In the genomic region with DNA sequence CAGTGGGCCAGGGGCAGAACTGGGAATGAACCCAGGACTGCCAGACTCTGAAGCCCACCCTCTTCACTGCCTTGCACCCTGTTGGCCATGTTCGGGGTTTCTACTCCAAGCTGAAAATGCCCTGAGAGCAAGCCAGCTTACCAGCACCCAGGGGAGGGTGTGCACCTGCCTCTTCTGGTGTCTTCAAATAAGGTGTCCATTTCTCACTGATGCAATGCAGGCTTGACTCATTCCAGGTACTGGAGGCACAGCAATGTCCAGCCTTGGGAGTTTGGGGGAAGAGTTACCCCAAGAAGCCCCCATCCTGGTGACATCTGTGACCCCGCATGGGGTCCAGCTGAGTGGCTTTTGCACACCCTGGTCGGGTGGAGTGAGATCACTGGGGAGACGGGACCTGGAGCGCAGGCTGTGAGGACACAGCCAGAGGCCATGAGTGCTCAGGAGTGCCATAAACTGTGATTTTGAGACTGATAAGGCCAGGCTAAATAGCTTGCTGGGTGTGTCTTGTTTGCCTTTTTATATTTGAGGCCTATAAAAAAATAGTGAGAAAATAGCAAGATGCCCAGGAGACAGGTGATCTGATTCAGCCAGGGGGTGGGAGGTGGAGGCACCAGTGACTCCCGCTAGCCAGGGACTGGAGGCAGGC, we compare ENCODE assay signal across 18 cellular contexts. TPM values are rescaled to one million over a fixed set of nuclear protein-coding genes. Genes with fewer than 3 reads are reported as not detected.
A peak's percentile ranks its signal among the peaks of the same experiment; 100 is the strongest.
DNase-seq lines count a peak whose midpoint lies in the region; ATAC-seq, FAIRE-seq and TF ChIP-seq lines count a peak whose summit lies in the region.
"Had no signal": no experiment of that assay in that cellular context is flagged by ENCODE, and none has a peak within 500 bp of the region (broad histone marks: within the 10 kb centered on the region; RNA-seq: fewer than 3 reads in every experiment).

No MANE protein-coding gene starts in this region.

- H3K4me1 Mint-ChIP-seq in effector memory CD8-positive, alpha-beta T cell (ENCODE audit: low read depth in 2 of 2) = peaks cover 9 to 15% of the 10 kb centered on the region in 2 donors

- no peak overlapping the region for H3K27ac ChIP-seq in HepG2 (ENCODE audit: extremely low read length, insufficient read depth, low read length)
- no peak overlapping the region for H3K27ac ChIP-seq in right lobe of liver
- H3K27ac ChIP-seq in upper lobe of right lung = no peak overlapping the region
- H3K27ac ChIP-seq: adrenal gland, SJSA1, skin epidermis had no signal

- H3K27me3 ChIP-seq in HepG2 (ENCODE audit: control insufficient read depth in 1 of 2, insufficient read depth in 2 of 2, low read length in 2 of 2) (peaks cover 0 to 13% of the 10 kb centered on the region in 2 experiments; a peak in 2 of 5 replicates), right lobe of liver (no peaks in the 10 kb centered on the region), bronchial epithelial cell (ENCODE audit: control insufficient read depth, insufficient read depth, low read length) (no peaks in the 10 kb centered on the region), upper lobe of right lung (no peaks in the 10 kb centered on the region)
- H3K27me3 ChIP-seq: adrenal gland, SJSA1 had no signal

- H3K9me3 ChIP-seq in HepG2 (ENCODE audit: low read length) (no peaks in the 10 kb centered on the region), right lobe of liver (no peaks in the 10 kb centered on the region), upper lobe of right lung (no peaks in the 10 kb centered on the region)
- H3K9me3 ChIP-seq: adrenal gland had no signal

- H3K79me2 ChIP-seq in HepG2 (ENCODE audit: insufficient read depth, low read length) = no peaks in the 10 kb centered on the region

- intact Hi-C loops in HepG2 (cut with micrococcal nuclease; ENCODE audit: unreplicated experiment) (no loop called here), right lobe of liver (cut with DNase I) (no loop called here), upper lobe of right lung (cut with DNase I) (no loop called here)

- no peak for TF ChIP-seq CTCF in HepG2 (CRISPR knock-in tag; IDR thresholded peaks at IDR 0.05)
- no peak for TF ChIP-seq CTCF in right lobe of liver (IDR thresholded peaks at IDR 0.05)
- TF ChIP-seq CTCF in bronchial epithelial cell (IDR thresholded peaks at IDR 0.05; ENCODE audit: insufficient read depth, low read length, severe bottlenecking) = no peak
- TF ChIP-seq CTCF in upper lobe of right lung (IDR thresholded peaks at IDR 0.05) = no peak

- CTCF ChIA-PET in HepG2 (lab: Yijun Ruan, JAX; ENCODE audit: low intra/inter-chr PET ratio, low total read pairs) = no interaction called here

- DNase-seq in HepG2 (ENCODE audit: low spot score) (no peak), right lobe of liver (no peak), NCI-H146 (lab: John Stamatoyannopoulos, UW) (peak; percentile 43), bronchial epithelial cell (ENCODE audit: low read depth) (no peak), upper lobe of right lung (no peak), NCI-H2171 (lab: John Stamatoyannopoulos, UW) (no peak)
- no peak for DNase-seq in effector memory CD8-positive, alpha-beta T cell
- DNase-seq in stimulated activated CD4-positive, alpha-beta T cell treated with anti-CD3 and anti-CD28 coated beads, Interleukin-2, amount 100 ng/mL, for 24 hours = no peak
- DNase-seq: activated effector memory CD4-positive, alpha-beta T cell treated with Interleukin-2 at 50 U/mL for 16 hours; adrenal gland; central memory CD4-positive, alpha-beta T cell; NCI-H1436; NCI-H446 treated with DMSO at 0.1 percent for 48 hours; stimulated activated CD4-positive, alpha-beta T cell treated with anti-CD3 and anti-CD28 coated beads, Interleukin-4, amount 100 ng/mL, for 24 hours had no signal

- TF ChIP-seq EP300 in HepG2 (IDR thresholded peaks at IDR 0.05; ENCODE audit: low read depth in 2 of 2, low read length in 2 of 2) = no peak
- no peak for TF ChIP-seq EP300 in HepG2 (CRISPR knock-in tag; IDR thresholded peaks at IDR 0.05; ENCODE audit: borderline replicate concordance)

- ATAC-seq in HepG2 (no peak), right lobe of liver (no peak), upper lobe of right lung (peak; percentile 61)
- no peak for ATAC-seq in effector memory CD8-positive, alpha-beta T cell (replicated peaks)
- ATAC-seq: esophagus mucosa; natural killer cell treated with Interleukin-12 subunit alpha and Interleukin-12 subunit beta and Interleukin-15 and Interleukin-18, amount 100 ng/mL, for 72 hours had no signal

- peak overlapping the region in 1 of 2 donors; percentile 89 for H3K27ac Mint-ChIP-seq in effector memory CD8-positive, alpha-beta T cell
- H3K27ac Mint-ChIP-seq: natural killer cell treated with Interleukin-12 subunit alpha and Interleukin-12 subunit beta and Interleukin-15 and Interleukin-18, amount 100 ng/mL, for 72 hours had no signal

- BruUV-seq in HepG2 (replicated peaks; lab: Mats Ljungman, UMichigan) = no TSS peak

- H3K4me3 ChIP-seq in HepG2 (replicated peaks in 1 of 3; ENCODE audit: insufficient read depth in 1 of 3, low read depth in 2 of 3, low read length in 3 of 3) (no peak overlapping the region), right lobe of liver (no peak overlapping the region), bronchial epithelial cell (ENCODE audit: low read depth, low read length) (no peak overlapping the region), upper lobe of right lung (no peak overlapping the region)
- H3K4me3 ChIP-seq: adrenal gland, SJSA1, skin epidermis had no signal

- peaks cover 17% of the 10 kb centered on the region for H3K36me3 Mint-ChIP-seq in effector memory CD8-positive, alpha-beta T cell (ENCODE audit: insufficient read depth)
- H3K36me3 Mint-ChIP-seq: natural killer cell treated with Interleukin-12 subunit alpha and Interleukin-12 subunit beta and Interleukin-15 and Interleukin-18, amount 100 ng/mL, for 72 hours had no signal

- no peak overlapping the region for H3K4me3 Mint-ChIP-seq in effector memory CD8-positive, alpha-beta T cell
- H3K4me3 Mint-ChIP-seq: natural killer cell treated with Interleukin-12 subunit alpha and Interleukin-12 subunit beta and Interleukin-15 and Interleukin-18, amount 100 ng/mL, for 72 hours had no signal

- H3K36me3 ChIP-seq in HepG2 (replicated peaks in 1 of 2; ENCODE audit: control insufficient read depth in 1 of 2, insufficient read depth in 2 of 2, low read length in 2 of 2) (no peaks in the 10 kb centered on the region), right lobe of liver (no peaks in the 10 kb centered on the region), bronchial epithelial cell (ENCODE audit: control insufficient read depth, insufficient read depth, low read length) (no peaks in the 10 kb centered on the region), upper lobe of right lung (no peaks in the 10 kb centered on the region)
- H3K36me3 ChIP-seq: adrenal gland had no signal

- no peak for TF ChIP-seq POLR2A in HepG2 (IDR thresholded peaks at IDR 0.05; ENCODE audit: insufficient read depth in 1 of 2, low read depth in 2 of 2, low read length in 2 of 2)
- TF ChIP-seq POLR2A in right lobe of liver (IDR thresholded peaks at IDR 0.05) = no peak

- WGBS in HepG2 (ENCODE audit: low lambda C conversion rate) = 72% methylated on average over 3 of the region's 6 CpGs
- WGBS in right lobe of liver (ENCODE audit: insufficient coverage, low coverage, low lambda C conversion rate, missing lambda C conversion rate) = 86% methylated on average over 1 of the region's 6 CpGs

- H2AFZ ChIP-seq in HepG2 (ENCODE audit: low read length) = no peak overlapping the region

- H3K27me3 Mint-ChIP-seq in effector memory CD8-positive, alpha-beta T cell = no peaks in the 10 kb centered on the region
- H3K27me3 Mint-ChIP-seq: natural killer cell treated with Interleukin-12 subunit alpha and Interleukin-12 subunit beta and Interleukin-15 and Interleukin-18, amount 100 ng/mL, for 72 hours had no signal

- no peak overlapping the region for H3K4me2 ChIP-seq in HepG2 (ENCODE audit: low read depth, low read length)

- H3K4me1 ChIP-seq in HepG2 (ENCODE audit: insufficient read depth, low read length) = peaks cover 74% of the 10 kb centered on the region
- H3K4me1 ChIP-seq in right lobe of liver = peaks cover 0 to 43% (median 18%) of the 10 kb centered on the region in 4 donors
- peaks cover 11% of the 10 kb centered on the region for H3K4me1 ChIP-seq in upper lobe of right lung

- FAIRE-seq in HepG2 (lab: Jason Lieb, UNC) (no peak), bronchial epithelial cell (lab: Jason Lieb, UNC) (peak; percentile 43)

- no peaks in the 10 kb centered on the region for H3K9me3 Mint-ChIP-seq in effector memory CD8-positive, alpha-beta T cell
- H3K9me3 Mint-ChIP-seq: natural killer cell treated with Interleukin-12 subunit alpha and Interleukin-12 subunit beta and Interleukin-15 and Interleukin-18, amount 100 ng/mL, for 72 hours had no signal

- POLR2A ChIA-PET in HepG2 (lab: Yijun Ruan, JAX) = interaction anchor here (1.6 to 2.2 kb wide), 2 partner anchors 11 to 130 kb away, joined by 3 to 11 read pairs; no protein-coding TSS in a partner anchor

- no peaks in the 10 kb centered on the region for H4K20me1 ChIP-seq in HepG2 (ENCODE audit: insufficient read depth, low read length)

- H3K9ac ChIP-seq in HepG2 (ENCODE audit: insufficient read depth, low read depth, low read length) = no peak overlapping the region

- no peak for TF ChIP-seq RAD21 in HepG2 (CRISPR knock-in tag; IDR thresholded peaks at IDR 0.05)

- in situ Hi-C loops in HepG2 (cut with HindIII; ENCODE audit: extremely low pct_ligation_motif_present, low pct_unique_long_range_greater_than_20kb) = no loop called here

RNA-seq across cellular contexts. Expression of a gene that starts 4.6 kb away (rescaled TPM):
- 40.3 and 41.8 TPM in 2 replicates for total RNA-seq in HepG2 (2016; rRNA removed; fragmentation: Illumina TruSeq; extraction: Trizol)
- 33.8 and 34.8 TPM in 2 replicates for total RNA-seq in HepG2 (2016; cell fraction: cytosol; rRNA removed; fragmentation: Illumina TruSeq; extraction: Trizol; ENCODE audit: low read depth)
- total RNA-seq in HepG2 (2016; cell fraction: insoluble cytoplasmic fraction; rRNA removed; fragmentation: Illumina TruSeq; extraction: Trizol) = 36.2 and 38.6 TPM in 2 replicates
- 63.0 and 65.4 TPM in 2 replicates for total RNA-seq in HepG2 (2016; cell fraction: membrane; rRNA removed; fragmentation: Illumina TruSeq; extraction: Trizol)
- total RNA-seq in HepG2 (2016; cell fraction: nucleus; rRNA removed; fragmentation: Illumina TruSeq; extraction: Trizol) = 26.0 and 34.7 TPM in 2 replicates
- 41.9 and 49.5 TPM in 2 replicates for polyA plus RNA-seq in HepG2 (2011; rRNA removed)
- 38.6 and 42.2 TPM in 2 replicates for polyA plus RNA-seq in HepG2 (2011; cell fraction: cytosol; rRNA removed)
- 42.7 and 45.1 TPM in 2 replicates for polyA plus RNA-seq in HepG2 (2011; cell fraction: nucleus; rRNA removed)
- 38.6 and 44.4 TPM in 2 replicates for polyA plus RNA-seq in HepG2 (2012)
- 31.4 and 34.6 TPM in 2 replicates for polyA plus RNA-seq in HepG2 (2016; cell fraction: cytosol; fragmentation: Illumina TruSeq; extraction: Trizol; ENCODE audit: low read depth)
- 32.4 and 37.2 TPM in 2 replicates for polyA plus RNA-seq in HepG2 (2016; cell fraction: insoluble cytoplasmic fraction; fragmentation: Illumina TruSeq; extraction: Trizol; ENCODE audit: low read depth)
- 47.9 and 48.5 TPM in 2 replicates for polyA plus RNA-seq in HepG2 (2016; cell fraction: membrane; fragmentation: Illumina TruSeq; extraction: Trizol; ENCODE audit: low read depth)
- 42.2 and 46.3 TPM in 2 replicates for polyA plus RNA-seq in HepG2 (2016; cell fraction: nucleus; fragmentation: Illumina TruSeq; extraction: Trizol; ENCODE audit: insufficient read depth, low read depth)
- polyA minus RNA-seq in HepG2 (2011; rRNA and poly(A)+ RNA removed; ENCODE audit: low replicate concordance) = 29.1 and 59.9 TPM in 2 replicates
- polyA minus RNA-seq in HepG2 (2011; cell fraction: cytosol; rRNA and poly(A)+ RNA removed) = 26.6 and 33.8 TPM in 2 replicates
- 39.4 and 41.5 TPM in 2 replicates for polyA minus RNA-seq in HepG2 (2011; cell fraction: nucleus; rRNA and poly(A)+ RNA removed)
- total RNA-seq in right lobe of liver = 10 to 100 TPM in 5 of 6 experiments, 1 to 10 TPM in 1; 9.6 to 27.5 (median 18.5) TPM
- total RNA-seq in bronchial epithelial cell = 29.5 and 36.1 TPM in 2 replicates
- 28.1 TPM for total RNA-seq in upper lobe of right lung

RNA-seq across cellular contexts. Expression of a gene that starts 19.8 kb away (rescaled TPM):
- total RNA-seq in HepG2 (2016; rRNA removed; fragmentation: Illumina TruSeq; extraction: Trizol) (17.3 and 17.6 TPM in 2 replicates), right lobe of liver (10 to 100 TPM; 10.9 to 18.1 (median 14.0) TPM), bronchial epithelial cell (10.0 and 14.8 TPM in 2 replicates), upper lobe of right lung (31.3 TPM)
- 13.6 and 13.8 TPM in 2 replicates for total RNA-seq in HepG2 (2016; cell fraction: cytosol; rRNA removed; fragmentation: Illumina TruSeq; extraction: Trizol; ENCODE audit: low read depth)
- total RNA-seq in HepG2 (2016; cell fraction: insoluble cytoplasmic fraction; rRNA removed; fragmentation: Illumina TruSeq; extraction: Trizol) = 14.5 and 18.0 TPM in 2 replicates
- total RNA-seq in HepG2 (2016; cell fraction: membrane; rRNA removed; fragmentation: Illumina TruSeq; extraction: Trizol) = 15.2 and 19.7 TPM in 2 replicates
- total RNA-seq in HepG2 (2016; cell fraction: nucleus; rRNA removed; fragmentation: Illumina TruSeq; extraction: Trizol) = 11.0 and 13.2 TPM in 2 replicates
- polyA plus RNA-seq in HepG2 (2011; rRNA removed) = 17.5 and 18.0 TPM in 2 replicates
- 16.4 and 18.2 TPM in 2 replicates for polyA plus RNA-seq in HepG2 (2011; cell fraction: cytosol; rRNA removed)
- polyA plus RNA-seq in HepG2 (2011; cell fraction: nucleus; rRNA removed) = 14.2 and 18.7 TPM in 2 replicates
- polyA plus RNA-seq in HepG2 (2012) = 12.4 and 15.2 TPM in 2 replicates
- 7.7 and 9.5 TPM in 2 replicates for polyA plus RNA-seq in HepG2 (2016; cell fraction: cytosol; fragmentation: Illumina TruSeq; extraction: Trizol; ENCODE audit: low read depth)
- polyA plus RNA-seq in HepG2 (2016; cell fraction: insoluble cytoplasmic fraction; fragmentation: Illumina TruSeq; extraction: Trizol; ENCODE audit: low read depth) = 17.3 and 21.6 TPM in 2 replicates
- polyA plus RNA-seq in HepG2 (2016; cell fraction: membrane; fragmentation: Illumina TruSeq; extraction: Trizol; ENCODE audit: low read depth) = 14.3 and 16.8 TPM in 2 replicates
- polyA plus RNA-seq in HepG2 (2016; cell fraction: nucleus; fragmentation: Illumina TruSeq; extraction: Trizol; ENCODE audit: insufficient read depth, low read depth) = 13.4 and 13.5 TPM in 2 replicates
- 14.2 and 23.5 TPM in 2 replicates for polyA minus RNA-seq in HepG2 (2011; rRNA and poly(A)+ RNA removed; ENCODE audit: low replicate concordance)
- 11.9 and 12.0 TPM in 2 replicates for polyA minus RNA-seq in HepG2 (2011; cell fraction: cytosol; rRNA and poly(A)+ RNA removed)
- polyA minus RNA-seq in HepG2 (2011; cell fraction: nucleus; rRNA and poly(A)+ RNA removed) = 21.5 and 22.0 TPM in 2 replicates
